32 cellular contexts compared by ENCODE assay signal in genomic region chr3:123475786-123476185, GRCh38. TPM values are rescaled to one million over a fixed set of nuclear protein-coding genes. Genes with fewer than 3 reads are reported as not detected.
"Had no signal": no experiment of that assay in that cellular context is flagged by ENCODE, and none has a peak within 500 bp of the region (broad histone marks: within the 10 kb centered on the region; RNA-seq: fewer than 3 reads in every experiment).

No MANE protein-coding gene starts in this region.

- H3K27me3 ChIP-seq: Peyer's patch had no signal

- H3K36me3 ChIP-seq: Peyer's patch, SJSA1 had no signal

- H3K4me1 ChIP-seq: Peyer's patch, SJSA1 had no signal

- DNase-seq: activated CD4-positive, alpha-beta T cell treated with anti-CD3 and anti-CD28 coated beads, Interleukin-2, amount 10 ng/mL, durations not matched to agents 24 days and 14 days; activated CD4-positive, alpha-beta T cell treated with anti-CD3 and anti-CD28 coated beads, Interleukin-2, amount 50 U/mL, for 4 hours; activated CD8-positive, alpha-beta T cell treated with anti-CD3 and anti-CD28 coated beads for 36 hours; activated gamma-delta T cell treated with Interleukin-2 at 50 U/mL for 16 hours; activated naive CD4-positive, alpha-beta T cell treated with anti-CD3 and anti-CD28 coated beads for 36 hours; activated T-cell treated with anti-CD3 and anti-CD28 coated beads for 4 hours; activated T-cell treated with anti-CD3 and anti-CD28 coated beads, Interleukin-2, amount 50 U/mL, for 4 hours; anterior cingulate cortex; caudate nucleus; cerebellar nuclear complex; cortex of kidney; NCI-H1105 treated with DMSO at 0.1 percent for 48 hours; NCI-H1436; NCI-H1694 treated with DMSO at 0.1 percent for 48 hours; NCI-H2029; NCI-H345; NCI-H524 treated with DMSO at 0.1 percent for 48 hours; PC-3; Peyer's patch; RPMI8226; SHP77 treated with DMSO at 0.1 percent for 48 hours; SK-N-SH; SW 1271; T1000 had no signal

- H3K27ac ChIP-seq: KMS-11, Peyer's patch, SJSA1 had no signal

- ATAC-seq: activated CD8-positive, alpha-beta T cell treated with anti-CD3 and anti-CD28 coated beads for 36 hours; activated naive CD4-positive, alpha-beta T cell treated with anti-CD3 and anti-CD28 coated beads, Interleukin-2, amount 50 U/mL, for 72 hours; activated T-cell treated with anti-CD3 and anti-CD28 coated beads, Interleukin-2, amount 50 U/mL, for 4 hours; PC-3 had no signal

- H3K9me3 ChIP-seq: Peyer's patch, SJSA1, SK-N-SH had no signal

- H3K4me3 ChIP-seq: Peyer's patch, SJSA1 had no signal

RNA-seq across cellular contexts. Expression of gene ADCY5, which starts 26.9 kb away (rescaled TPM):
- total RNA-seq: activated CD4-positive, alpha-beta T cell treated with anti-CD3 and anti-CD28 coated beads, Interleukin-2, amount 10 ng/mL, durations not matched to agents 24 days and 14 days; activated CD8-positive, alpha-beta T cell treated with anti-CD3 and anti-CD28 coated beads for 36 hours; activated naive CD4-positive, alpha-beta T cell treated with anti-CD3 and anti-CD28 coated beads, Interleukin-2, amount 50 U/mL, for 72 hours; activated T-helper 1 cell treated with anti-CD3 and anti-CD28 coated beads, Interleukin-12 subunit alpha, Interleukin-12 subunit beta, Interleukin-2, Interleukin-4 antibody, amounts not matched to agents 30 ng/mL and 10 ng/mL and 1 ng/mL, durations not matched to agents 14 hours and 24 hours and 36 hours; bronchial epithelial cell; NCI-H460; PC-3; T-helper 1 cell treated with Interleukin-12 subunit alpha and Interleukin-12 subunit beta and Interleukin-4 antibody, amounts not matched to agents 30 ng/mL and 1 ng/mL, for 36 hours; T-helper 2 cell treated with Interferon-gamma antibody and Interleukin-4, amounts not matched to agents 100 ng/mL and 5 ng/mL, for 36 hours had no signal
